22 cellular contexts compared by ENCODE assay signal in genomic region chr13:98377635-98378378, GRCh38.
"Had no signal": no experiment of that assay in that cellular context is flagged by ENCODE, and none has a peak within 500 bp of the region (broad histone marks: within the 10 kb centered on the region; RNA-seq: fewer than 3 reads in every experiment).

No MANE protein-coding gene starts in this region.

- H3K36me3 ChIP-seq: brain microvascular endothelial cell, colonic mucosa, suprapubic skin had no signal

- H3K4me3 ChIP-seq: colonic mucosa, dorsolateral prefrontal cortex, stomach, suprapubic skin, tibial nerve had no signal

- DNase-seq: activated CD4-positive, alpha-beta T cell treated with anti-CD3 and anti-CD28 coated beads, Interleukin-2, amount 50 U/mL, for 1 hour; activated CD4-positive, CD25-positive, alpha-beta regulatory T cell treated with anti-CD3 and anti-CD28 coated beads, Interleukin-2, amount 50 U/mL, for 72 hours; activated T-cell treated with anti-CD3 and anti-CD28 coated beads, Interleukin-2, amount 50 U/mL, for 24 hours; aorta; brain microvascular endothelial cell; colonic mucosa; dorsolateral prefrontal cortex; effector memory CD8-positive, alpha-beta T cell; immature natural killer cell; nucleus accumbens; small intestine; stimulated activated CD4-positive, alpha-beta T cell treated with anti-CD3 and anti-CD28 coated beads, Interleukin-15, amount 100 ng/mL, for 24 hours; stomach; T-helper 1 cell; WERI-Rb-1 had no signal

- FAIRE-seq: urothelium cell line had no signal

- H3K27me3 ChIP-seq: brain microvascular endothelial cell, colonic mucosa, dorsolateral prefrontal cortex, stomach, suprapubic skin, tibial nerve had no signal

- H3K4me1 ChIP-seq: colonic mucosa, stomach, suprapubic skin, tibial nerve had no signal

- H3K27ac ChIP-seq: brain microvascular endothelial cell, colonic mucosa, dorsolateral prefrontal cortex, epithelial cell of prostate, stomach, suprapubic skin, tibial nerve, WERI-Rb-1 had no signal

- H3K9me3 ChIP-seq: colonic mucosa, suprapubic skin had no signal

- ATAC-seq: activated T-helper 17 cell treated with anti-CD3 and anti-CD28 coated beads, Interleukin-2, amount 50 U/mL, for 72 hours; effector memory CD8-positive, alpha-beta T cell; sciatic nerve; stimulated activated memory B cell treated with anti-CD40 and anti-IgM and Interleukin-4, amounts not matched to agents 10 μg/mL and 1 μg/mL and 100 μg/mL, for 72 hours had no signal
